ENCODE assay signal across 8 cellular contexts in genomic region chr14:61894452-61895077, GRCh38.
DNase-seq lines count a peak whose midpoint lies in the region; ATAC-seq and TF ChIP-seq lines count a peak whose summit lies in the region.

No MANE protein-coding gene starts in this region.

- H3K4me3 ChIP-seq in fibroblast of mammary gland (ENCODE audit: control insufficient read depth, low read depth, low read length) (no peak overlapping the region), upper lobe of left lung (no peak overlapping the region)

- DNase-seq in GM04503 (ENCODE audit: low read depth): peak; percentile 16
- DNase-seq in HK-2 (ENCODE audit: unreplicated experiment): peak; percentile 51
- peak; percentile 6 for DNase-seq in NCI-H82 treated with DMSO at 0.1 percent for 48 hours (lab: John Stamatoyannopoulos, UW; ENCODE audit: unreplicated experiment)
- DNase-seq in activated T-cell treated with anti-CD3 and anti-CD28 coated beads for 24 hours (ENCODE audit: low read depth): peak; percentile 46
- peak; percentile 64 for DNase-seq in fibroblast of mammary gland (ENCODE audit: low read depth)
- DNase-seq in nucleus accumbens (lab: John Stamatoyannopoulos, UW): peak in 35 of 56 donors; percentile 1 to 76 (median 35)
- DNase-seq in upper lobe of left lung: peak in 1 of 2 donors; percentile 48

- no peaks in the 10 kb centered on the region for H3K27me3 ChIP-seq in upper lobe of left lung

- no peaks in the 10 kb centered on the region for H3K4me1 ChIP-seq in upper lobe of left lung

- WGBS in upper lobe of left lung, 2 donors: 36 to 48% methylated on average over 5 of the region's 5 CpGs

- TF ChIP-seq EP300 in upper lobe of left lung (IDR thresholded peaks at IDR 0.05): no peak

- H3K27ac ChIP-seq in upper lobe of left lung: no peak overlapping the region

- TF ChIP-seq CTCF in fibroblast of mammary gland (conservative IDR thresholded peaks at IDR 0.05; ENCODE audit: control insufficient read depth, insufficient read depth, low read depth, low read length) (peak; percentile 69), upper lobe of left lung (IDR thresholded peaks at IDR 0.05) (peak; percentile 15 to 49 (median 35))

- no peaks in the 10 kb centered on the region for H3K9me3 ChIP-seq in upper lobe of left lung

- peak in 1 of 2 donors; percentile 69 for ATAC-seq in upper lobe of left lung (ENCODE audit: low FRiP score in 2 of 2)
- no peak for ATAC-seq in HG03108 (IDR thresholded peaks at IDR 0.05; ENCODE audit: unreplicated experiment)

- no peaks in the 10 kb centered on the region for H3K36me3 ChIP-seq in upper lobe of left lung

- no peak for TF ChIP-seq POLR2A in upper lobe of left lung (IDR thresholded peaks at IDR 0.05)
